8 cellular contexts compared by ENCODE assay signal in genomic region chr7:114086491-114086905, GRCh38.
DNase-seq lines count a peak whose midpoint lies in the region; ATAC-seq and TF ChIP-seq lines count a peak whose summit lies in the region.

No MANE protein-coding gene starts in this region.

- H3K36me3 ChIP-seq in HUES64 (ENCODE audit: insufficient read depth, low read length) (no peaks in the 10 kb centered on the region), mammary epithelial cell (ENCODE audit: insufficient read depth, low read length) (no peaks in the 10 kb centered on the region), testis (ENCODE audit: low read depth, missing control alignments) (no peaks in the 10 kb centered on the region)

- WGBS in HUES64, result under 1% methylated on average over 31 of the region's 37 CpGs
- 1% methylated on average over 25 of the region's 37 CpGs for WGBS in mammary epithelial cell (ENCODE audit: low coverage, missing lambda C conversion rate)
- 0% methylated on average over 3 to 22 of the region's 37 CpGs for WGBS in testis, 2 donors

- intact Hi-C loops in mammary epithelial cell (cut with micrococcal nuclease) (loop anchor here (10.0 kb wide), 3 partner anchors 228 to 1818 kb away; no protein-coding TSS in a partner anchor), testis (cut with DNase I; ENCODE audit: low total_unique reads) (no loop called here)

- no peaks in the 10 kb centered on the region for H3K79me2 ChIP-seq in mammary epithelial cell (ENCODE audit: insufficient read depth, low read length)

- H3K4me3 ChIP-seq in HUES64 (ENCODE audit: low read length) (peak overlapping the region; percentile 80), mammary epithelial cell (replicated peaks in 1 of 3; ENCODE audit: insufficient read depth in 1 of 3, low read depth in 2 of 3, low read length in 3 of 3) (peak overlapping the region in 2 of 3 experiments; percentile 21 to 30), testis (peak overlapping the region; percentile 52 to 56)

- H3K9ac ChIP-seq in HUES64 (ENCODE audit: low read depth, low read length) (no peak overlapping the region), mammary epithelial cell (ENCODE audit: insufficient read depth, low read length) (no peak overlapping the region)

- H3K9me3 ChIP-seq in HUES64 (ENCODE audit: insufficient read depth, low read depth, low read length) (no peaks in the 10 kb centered on the region), mammary epithelial cell (replicated peaks; ENCODE audit: insufficient read depth, low read length) (no peaks in the 10 kb centered on the region), testis (no peaks in the 10 kb centered on the region)

- in situ Hi-C loops in mammary epithelial cell (cut with MboI; ENCODE audit: low sequenced_read_pairs in 2 of 2), result loop anchor here (25.0 kb wide), 2 partner anchors 301 to 326 kb away; partner anchors contain the start of gene FOXP2 (in 1 of the 2)

- peak overlapping the region; percentile 20 for H2AFZ ChIP-seq in mammary epithelial cell (ENCODE audit: low read depth, low read length)

- no peak for TF ChIP-seq POLR2A in testis (IDR thresholded peaks at IDR 0.05)

- BruUV-seq in mammary epithelial cell (replicated peaks; lab: Mats Ljungman, UMichigan), result no TSS peak

- peak; percentile 45 for DNase-seq in Daoy (ENCODE audit: low read depth)
- no peak for DNase-seq in mammary epithelial cell
- DNase-seq in left lobe of liver (ENCODE audit: low spot score), result peak; percentile 62
- DNase-seq in testis, result peak; percentile 20
- no peak for DNase-seq in cerebellar nuclear complex (lab: John Stamatoyannopoulos, UW)
- DNase-seq in pons (ENCODE audit: low spot score), result no peak
- DNase-seq in ureter (ENCODE audit: low spot score), result no peak

- CTCF ChIA-PET in mammary epithelial cell (lab: Charles Lee; ENCODE audit: low non-redundant PET), result no interaction called here

- H4K20me1 ChIP-seq in mammary epithelial cell (ENCODE audit: insufficient read depth, low read length), result no peaks in the 10 kb centered on the region

- H3K4me1 ChIP-seq in HUES64 (ENCODE audit: insufficient read depth, low read length) (peaks cover 22% of the 10 kb centered on the region), mammary epithelial cell (ENCODE audit: insufficient read depth, low read length) (peaks cover 13% of the 10 kb centered on the region), testis (peaks cover 11% of the 10 kb centered on the region)

- H3K27me3 ChIP-seq in HUES64 (ENCODE audit: insufficient read depth, low read length) (peaks cover 99% of the 10 kb centered on the region), mammary epithelial cell (ENCODE audit: insufficient read depth, low read length) (peaks cover 57% of the 10 kb centered on the region), testis (peaks cover 2% of the 10 kb centered on the region)

- ATAC-seq in left lobe of liver, result peak; percentile 29

- TF ChIP-seq CTCF in mammary epithelial cell (conservative IDR thresholded peaks at IDR 0.05 in 1 of 2, IDR thresholded peaks at IDR 0.05 in 1 of 2; ENCODE audit: extremely low read depth in 1 of 2, insufficient read depth in 1 of 2, low read depth in 1 of 2, low read length in 2 of 2) (no peak), testis (IDR thresholded peaks at IDR 0.05) (no peak)

- dilution Hi-C loops in mammary epithelial cell (cut with HindIII; ENCODE audit: low sequenced_read_pairs), result no loop called here

- H3K27ac ChIP-seq in HUES64 (ENCODE audit: low read depth, low read length) (no peak overlapping the region), mammary epithelial cell (ENCODE audit: insufficient read depth, low read depth, low read length) (no peak overlapping the region), testis (peak overlapping the region in 1 of 2 donors; percentile 58)

- peak overlapping the region; percentile 78 for H3K4me2 ChIP-seq in mammary epithelial cell (ENCODE audit: insufficient read depth, low read depth, low read length)

Comparison
In these comparisons a context has a peak if more than half of its experiments do, and no peak if none do; other contexts are left out.
1. DNase-seq: peak in Daoy (single experiment), left lobe of liver (single experiment) and testis (single experiment); none in mammary epithelial cell (single experiment), cerebellar nuclear complex (0 of 2), pons (single experiment) and ureter (single experiment).
2. H3K4me3 ChIP-seq: peak in every context shown above with its lines; median percentile 80 in HUES64; 54 in testis; 26 in mammary epithelial cell.